23 cellular contexts compared by ENCODE assay signal in the genomic region with DNA sequence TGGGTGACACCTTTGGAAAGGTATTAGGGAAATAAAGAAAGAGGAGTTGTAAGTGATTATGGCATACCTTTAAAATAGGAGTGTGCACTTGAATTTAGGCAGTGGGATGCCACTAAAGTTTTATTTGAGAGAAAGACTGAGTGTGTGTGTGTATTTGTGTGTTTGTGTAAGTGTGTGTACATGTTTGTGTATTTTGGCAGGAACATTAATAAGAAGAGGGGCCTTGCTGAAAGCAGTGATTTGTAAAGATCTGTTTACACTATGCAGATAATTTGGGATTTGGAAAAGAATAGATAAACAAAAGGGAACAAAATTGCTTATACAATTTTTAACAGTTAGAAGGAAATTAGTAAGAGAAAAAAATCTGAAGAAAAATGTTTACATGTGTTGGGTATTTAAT.
DNase-seq lines count a peak whose midpoint lies in the region; FAIRE-seq and TF ChIP-seq lines count a peak whose summit lies in the region.
"Had no signal": no experiment of that assay in that cellular context is flagged by ENCODE, and none has a peak within 500 bp of the region (broad histone marks: within the 10 kb centered on the region; RNA-seq: fewer than 3 reads in every experiment).

No MANE protein-coding gene starts in this region.

- no peaks in the 10 kb centered on the region for H3K4me1 Mint-ChIP-seq in nephron progenitor cell
- H3K4me1 Mint-ChIP-seq in neural progenitor cell: no peaks in the 10 kb centered on the region
- H3K4me1 Mint-ChIP-seq: CD8-positive, alpha-beta memory T cell had no signal

- H3K4me3 Mint-ChIP-seq in nephron progenitor cell: no peak overlapping the region
- H3K4me3 Mint-ChIP-seq in neural progenitor cell: no peak overlapping the region
- H3K4me3 Mint-ChIP-seq: B cell; CD4-positive, alpha-beta T cell; CD8-positive, alpha-beta memory T cell had no signal

- H3K4me3 ChIP-seq in GM23248 (no peak overlapping the region), neural progenitor cell (no peak overlapping the region)
- H3K4me3 ChIP-seq: BLaER1 treated with 17β-estradiol and CSF1 and Interleukin-3, amounts not matched to agents 10 nM and 100 nM; GM12878 had no signal

- H3K9me2 ChIP-seq in GM23248 (ENCODE audit: insufficient read depth): no peaks in the 10 kb centered on the region

- in situ Hi-C loops in GM23248 (cut with MboI): no loop called here

- no peak for TF ChIP-seq POLR2A in GM12891 (IDR thresholded peaks at IDR 0.05; ENCODE audit: low read depth, low read length)

- H3K79me2 ChIP-seq in GM23248 (ENCODE audit: insufficient read depth): no peaks in the 10 kb centered on the region
- no peaks in the 10 kb centered on the region for H3K79me2 ChIP-seq in neural progenitor cell (ENCODE audit: low read depth)

- H3F3A ChIP-seq in GM23248 (ENCODE audit: insufficient read depth): no peaks in the 10 kb centered on the region
- no peaks in the 10 kb centered on the region for H3F3A ChIP-seq in neural progenitor cell (ENCODE audit: low read depth)

- H3K4me1 ChIP-seq in GM23248 (ENCODE audit: insufficient read depth) (no peaks in the 10 kb centered on the region), neural progenitor cell (no peaks in the 10 kb centered on the region)

- H3K27ac ChIP-seq in VCaP (peak overlapping the region; percentile 59), GM23248 (no peak overlapping the region), neural progenitor cell (no peak overlapping the region)
- H3K27ac ChIP-seq: BLaER1 treated with 17β-estradiol and CSF1 and Interleukin-3, amounts not matched to agents 10 nM and 100 nM had no signal

- H2AFZ ChIP-seq in GM23248 (no peak overlapping the region), neural progenitor cell (replicated peaks) (no peak overlapping the region)

- DNase-seq in GM12891 (ENCODE audit: insufficient read length, low spot score) (no peak), nephron progenitor cell (no peak), GM23248 (no peak), putamen (ENCODE audit: low spot score) (no peak), neural progenitor cell (ENCODE audit: low spot score) (no peak)
- DNase-seq: 8988T; AML-193; CD4-positive, alpha-beta T cell; CD8-positive, alpha-beta memory T cell; COR-L47; DMS 273 treated with DMSO at 0.1 percent for 48 hours; DMS153; DMS53; DMS79; DND-41; EL; GDM1 had no signal

- H3K4me2 ChIP-seq in GM23248 (ENCODE audit: unreplicated experiment): no peak overlapping the region
- no peak overlapping the region for H3K4me2 ChIP-seq in neural progenitor cell

- H3K27ac Mint-ChIP-seq in nephron progenitor cell (peak overlapping the region; percentile 25), neural progenitor cell (no peak overlapping the region)
- H3K27ac Mint-ChIP-seq: B cell; CD4-positive, alpha-beta T cell; CD8-positive, alpha-beta memory T cell had no signal

- peak; percentile 20 for FAIRE-seq in GM12891 (lab: Jason Lieb, UNC)
- FAIRE-seq: A204.1, GM12878, GM19239 had no signal

- no peaks in the 10 kb centered on the region for H3K27me3 ChIP-seq in GM23248 (replicated peaks; ENCODE audit: insufficient read depth)
- no peaks in the 10 kb centered on the region for H3K27me3 ChIP-seq in neural progenitor cell
- H3K27me3 ChIP-seq: BLaER1 treated with 17β-estradiol and CSF1 and Interleukin-3, amounts not matched to agents 10 nM and 100 nM had no signal

- TF ChIP-seq CTCF in VCaP (conservative IDR thresholded peaks at IDR 0.05) (no peak), nephron progenitor cell (IDR thresholded peaks at IDR 0.05) (no peak), neural progenitor cell (IDR thresholded peaks at IDR 0.05) (no peak)

- H4K20me1 ChIP-seq in GM23248 (ENCODE audit: insufficient read depth) (no peaks in the 10 kb centered on the region), neural progenitor cell (ENCODE audit: low read depth) (no peaks in the 10 kb centered on the region)
- H4K20me1 ChIP-seq: BLaER1 treated with 17β-estradiol and CSF1 and Interleukin-3, amounts not matched to agents 10 nM and 100 nM had no signal

- H3K36me3 Mint-ChIP-seq in nephron progenitor cell (ENCODE audit: low read depth) (no peaks in the 10 kb centered on the region), neural progenitor cell (no peaks in the 10 kb centered on the region)

- H3K27me3 Mint-ChIP-seq in nephron progenitor cell (ENCODE audit: low read depth, poor library complexity) (no peaks in the 10 kb centered on the region), neural progenitor cell (ENCODE audit: insufficient read depth, low read depth) (no peaks in the 10 kb centered on the region)
- H3K27me3 Mint-ChIP-seq: B cell; CD4-positive, alpha-beta T cell; CD8-positive, alpha-beta memory T cell had no signal

- H3K36me3 ChIP-seq in GM23248 (ENCODE audit: low read depth) (no peaks in the 10 kb centered on the region), neural progenitor cell (no peaks in the 10 kb centered on the region)
- H3K36me3 ChIP-seq: BLaER1 treated with 17β-estradiol and CSF1 and Interleukin-3, amounts not matched to agents 10 nM and 100 nM had no signal

- H3K9me3 Mint-ChIP-seq in nephron progenitor cell (no peaks in the 10 kb centered on the region), neural progenitor cell (no peaks in the 10 kb centered on the region)

- H3K9me3 ChIP-seq in GM23248 (ENCODE audit: low read depth) (no peaks in the 10 kb centered on the region), neural progenitor cell (ENCODE audit: low read depth) (no peaks in the 10 kb centered on the region)

- H3K9ac ChIP-seq in GM23248: no peak overlapping the region
- no peak overlapping the region for H3K9ac ChIP-seq in neural progenitor cell
- H3K9ac ChIP-seq: BLaER1 treated with 17β-estradiol and CSF1 and Interleukin-3, amounts not matched to agents 10 nM and 100 nM had no signal

TF ChIP-seq in GM12891, 5 proteins besides CTCF, POLR2A, EP300 and RAD21:
- TF ChIP-seq PAX5 (IDR thresholded peaks at IDR 0.05; ENCODE audit: insufficient read depth, low read length, severe bottlenecking) (no peak), TAF1 (IDR thresholded peaks at IDR 0.05; ENCODE audit: low read depth, low read length) (no peak), POU2F2 (IDR thresholded peaks at IDR 0.05; ENCODE audit: low read depth, low read length) (no peak)
